ENCODE assay signal across 20 cellular contexts in genomic region chr10:53223846-53224245, GRCh38.
DNase-seq lines count a peak whose midpoint lies in the region; ATAC-seq and TF ChIP-seq lines count a peak whose summit lies in the region.
"Had no signal": no experiment of that assay in that cellular context is flagged by ENCODE, and none has a peak within 500 bp of the region (broad histone marks: within the 10 kb centered on the region; RNA-seq: fewer than 3 reads in every experiment).

No MANE protein-coding gene starts in this region.

- H3K36me3 ChIP-seq in A673 (ENCODE audit: insufficient read depth, low read length, poor library complexity, severe bottlenecking) = no peaks in the 10 kb centered on the region
- no peaks in the 10 kb centered on the region for H3K36me3 ChIP-seq in SK-N-MC (ENCODE audit: insufficient read depth, low read length)
- H3K36me3 ChIP-seq: BLaER1, cardiac muscle cell, left lung, suprapubic skin had no signal

- DNase-seq in A673 (ENCODE audit: low spot score) = peak; percentile 2
- DNase-seq in NCI-H1092 treated with DMSO at 0.1 percent for 48 hours (lab: John Stamatoyannopoulos, UW) = peak; percentile 90
- DNase-seq in SK-N-MC (ENCODE audit: low read depth, low spot score) = peak; percentile 22
- DNase-seq in iPS-NIHi7 (ENCODE audit: extremely low spot score) = peak; percentile 50
- DNase-seq in islet precursor cell = no peak
- DNase-seq in NCI-H524 (lab: John Stamatoyannopoulos, UW) = no peak
- no peak for DNase-seq in NCI-H446 treated with DMSO at 0.1 percent for 48 hours (lab: John Stamatoyannopoulos, UW)
- DNase-seq: activated CD4-positive, alpha-beta memory T cell treated with anti-CD3 and anti-CD28 coated beads for 36 hours; activated CD4-positive, CD25-positive, alpha-beta regulatory T cell; activated effector memory CD4-positive, alpha-beta T cell treated with anti-CD3 and anti-CD28 coated beads, Interleukin-2, amount 50 U/mL, for 16 hours; left lung; NCI-H1436 treated with DMSO at 0.1 percent for 48 hours; NCI-H510A treated with DMSO at 0.1 percent for 48 hours; stimulated activated CD4-positive, alpha-beta T cell treated with anti-CD3 and anti-CD28 coated beads, Interleukin-2, amount 100 ng/mL, for 24 hours; T1000 had no signal

- BruUV-seq in A673 (replicated peaks; lab: Mats Ljungman, UMichigan) = no TSS peak

- intact Hi-C loops in A673 (cut with micrococcal nuclease; ENCODE audit: unreplicated experiment) = no loop called here

- no peak overlapping the region for H3K9ac ChIP-seq in SK-N-MC (ENCODE audit: insufficient read length)
- H3K9ac ChIP-seq: BLaER1 had no signal

- POLR2A ChIA-PET in A673 (lab: Charles Lee; ENCODE audit: low non-redundant PET) = no interaction called here

- H3K27me3 ChIP-seq in A673 (replicated peaks; ENCODE audit: insufficient read depth, low read depth, low read length, poor library complexity) = no peaks in the 10 kb centered on the region
- H3K27me3 ChIP-seq: BLaER1, cardiac muscle cell, left lung, suprapubic skin had no signal

- no peaks in the 10 kb centered on the region for H3K4me1 ChIP-seq in A673 (ENCODE audit: insufficient read depth, low read length, poor library complexity, severe bottlenecking)
- H3K4me1 ChIP-seq: BLaER1, left lung, suprapubic skin had no signal

- H3K27ac ChIP-seq in A673 (ENCODE audit: low read depth, low read length, poor library complexity, severe bottlenecking) (no peak overlapping the region), SK-N-MC (no peak overlapping the region)
- H3K27ac ChIP-seq: BLaER1, cardiac muscle cell, left lung, suprapubic skin had no signal

- peaks cover 5% of the 10 kb centered on the region for H3K9me3 ChIP-seq in A673 (ENCODE audit: low read depth, low read length, poor library complexity, severe bottlenecking)
- H3K9me3 ChIP-seq in SK-N-MC (ENCODE audit: low read depth, low read length) = no peaks in the 10 kb centered on the region
- H3K9me3 ChIP-seq: suprapubic skin had no signal

- ATAC-seq in HG02870 (IDR thresholded peaks at IDR 0.05; ENCODE audit: unreplicated experiment) = no peak
- ATAC-seq: left lung; stimulated activated memory B cell treated with anti-CD40 and anti-IgM and Interleukin-4, amounts not matched to agents 10 μg/mL and 1 μg/mL and 100 μg/mL, for 72 hours had no signal

- no peak overlapping the region for H3K4me3 ChIP-seq in A673 (ENCODE audit: low read depth, low read length, poor library complexity, severe bottlenecking)
- no peak overlapping the region for H3K4me3 ChIP-seq in SK-N-MC
- H3K4me3 ChIP-seq: BLaER1, cardiac muscle cell, left lung, suprapubic skin had no signal

- TF ChIP-seq CTCF in A673 (conservative IDR thresholded peaks at IDR 0.05; ENCODE audit: low read depth, low read length) = no peak

- CTCF ChIA-PET in A673 (lab: Charles Lee) = no interaction called here

Comparison
In these comparisons a context has a peak if more than half of its experiments do, and no peak if none do; other contexts are left out.
1. DNase-seq: peak in A673 (single experiment), NCI-H1092 treated with DMSO at 0.1 percent for 48 hours (single experiment), SK-N-MC (single experiment) and iPS-NIHi7 (single experiment); none in islet precursor cell (single experiment), NCI-H524 (0 of 2) and NCI-H446 treated with DMSO at 0.1 percent for 48 hours (single experiment).